In genomic region chr19:47863514-47863936, GRCh38 we compare ENCODE assay signal across 8 cellular contexts. TPM values are rescaled to one million over a fixed set of nuclear protein-coding genes. Genes with fewer than 3 reads are reported as not detected.
DNase-seq lines count a peak whose midpoint lies in the region; ATAC-seq and TF ChIP-seq lines count a peak whose summit lies in the region.

No MANE protein-coding gene starts in this region.

- H3K27ac ChIP-seq in gastroesophageal sphincter (no peak overlapping the region), thoracic aorta (no peak overlapping the region)

- TF ChIP-seq POLR2A in gastroesophageal sphincter (IDR thresholded peaks at IDR 0.05) = no peak

- no peak overlapping the region for H3K4me3 ChIP-seq in gastroesophageal sphincter
- H3K4me3 ChIP-seq in thoracic aorta = no peak overlapping the region

- peak; percentile 91 for ATAC-seq in gastroesophageal sphincter
- ATAC-seq in omental fat pad (ENCODE audit: low FRiP score) = peak; percentile 81
- no peak for ATAC-seq in thoracic aorta (ENCODE audit: insufficient number of reproducible peaks, low FRiP score, low read depth)
- no peak for ATAC-seq in GM21390 (IDR thresholded peaks at IDR 0.05; ENCODE audit: unreplicated experiment)

- H3K36me3 ChIP-seq in gastroesophageal sphincter (no peaks in the 10 kb centered on the region), thoracic aorta (no peaks in the 10 kb centered on the region)

- H3K4me1 ChIP-seq in gastroesophageal sphincter (no peaks in the 10 kb centered on the region), thoracic aorta (ENCODE audit: control insufficient read depth in 1 of 2, low read depth in 2 of 2) (no peaks in the 10 kb centered on the region)

- H3K9me3 ChIP-seq in gastroesophageal sphincter = no peaks in the 10 kb centered on the region
- no peaks in the 10 kb centered on the region for H3K9me3 ChIP-seq in thoracic aorta

- H3K27me3 ChIP-seq in gastroesophageal sphincter (peaks cover 27% of the 10 kb centered on the region), thoracic aorta (replicated peaks; ENCODE audit: insufficient read depth) (no peaks in the 10 kb centered on the region)

- TF ChIP-seq CTCF in gastroesophageal sphincter (IDR thresholded peaks at IDR 0.05) (peak; percentile 73 to 94 (median 86)), omental fat pad (IDR thresholded peaks at IDR 0.05) (peak in 2 of 3 donors; percentile 17 to 46), thoracic aorta (IDR thresholded peaks at IDR 0.05) (peak; percentile 88)

- DNase-seq in DMS53 (lab: John Stamatoyannopoulos, UW) (peak; percentile 77), LHCN-M2 (ENCODE audit: low read depth) (peak; percentile 62), SHP77 treated with DMSO at 0.1 percent for 48 hours (lab: John Stamatoyannopoulos, UW) (peak; percentile 45), activated gamma-delta T cell treated with Interleukin-2 at 50 U/mL for 16 hours (peak; percentile 86), omental fat pad (ENCODE audit: low spot score) (peak; percentile 87), thoracic aorta (ENCODE audit: low spot score) (peak; percentile 11)

- no peak for TF ChIP-seq EP300 in gastroesophageal sphincter (IDR thresholded peaks at IDR 0.05)

- WGBS in gastroesophageal sphincter (ENCODE audit: low coverage in 1 of 2), 2 donors = 0 to 15% methylated on average over 3 to 12 of the region's 14 CpGs

RNA-seq across cellular contexts. Expression of gene TPRX2, which starts 4.5 kb away (rescaled TPM):
- total RNA-seq in LHCN-M2 (2014; rRNA removed) = not detected in 2 replicates
- not detected for polyA plus RNA-seq in LHCN-M2 (2012)
- total RNA-seq in gastroesophageal sphincter = not detected
- total RNA-seq in omental fat pad = not detected
- total RNA-seq in thoracic aorta = not detected

RNA-seq across cellular contexts. Expression of gene SULT2A1, which starts 22.6 kb away (rescaled TPM):
- total RNA-seq in LHCN-M2 (2014; rRNA removed) = not detected in 2 replicates
- not detected for polyA plus RNA-seq in LHCN-M2 (2012)
- not detected for total RNA-seq in gastroesophageal sphincter
- total RNA-seq in omental fat pad = not detected
- not detected for total RNA-seq in thoracic aorta

RNA-seq across cellular contexts. Expression of gene CRX, which starts 41.8 kb away (rescaled TPM):
- total RNA-seq in LHCN-M2 (2014; rRNA removed) (not detected in 2 replicates), gastroesophageal sphincter (not detected), omental fat pad (not detected), thoracic aorta (not detected)
- not detected for polyA plus RNA-seq in LHCN-M2 (2012)

RNA-seq across cellular contexts. Expression of gene TPRX1, which starts 59.2 kb away (rescaled TPM):
- total RNA-seq in LHCN-M2 (2014; rRNA removed) (not detected in 2 replicates), gastroesophageal sphincter (not detected), omental fat pad (not detected), thoracic aorta (not detected)
- polyA plus RNA-seq in LHCN-M2 (2012) = not detected

Comparison
In these comparisons a context has a peak if more than half of its experiments do, and no peak if none do; other contexts are left out.
1. DNase-seq: peak in every context shown above with its lines; median percentile 87 in omental fat pad; 86 in activated gamma-delta T cell treated with Interleukin-2 at 50 U/mL for 16 hours; 77 in DMS53; 62 in LHCN-M2; 45 in SHP77 treated with DMSO at 0.1 percent for 48 hours; 11 in thoracic aorta.
2. ATAC-seq: peak in gastroesophageal sphincter (single experiment) and omental fat pad (single experiment); none in thoracic aorta (single experiment) and GM21390 (single experiment).
3. CTCF ChIP-seq: peak in every context shown above with its lines; median percentile 88 in thoracic aorta; 86 in gastroesophageal sphincter; 32 in omental fat pad.